Comparison of ENCODE assay signal across 13 cellular contexts in genomic region chr7:50312589-50313162, GRCh38. TPM values are rescaled to one million over a fixed set of nuclear protein-coding genes. Genes with fewer than 3 reads are reported as not detected.
DNase-seq lines count a peak whose midpoint lies in the region; ATAC-seq, FAIRE-seq and TF ChIP-seq lines count a peak whose summit lies in the region.
"Had no signal": no experiment of that assay in that cellular context is flagged by ENCODE, and none has a peak within 500 bp of the region (broad histone marks: within the 10 kb centered on the region; RNA-seq: fewer than 3 reads in every experiment).

No MANE protein-coding gene starts in this region.

- H3K9me3 ChIP-seq in DOHH2 (ENCODE audit: control insufficient read depth, insufficient read depth, low read length) (no peaks in the 10 kb centered on the region), MM.1S (replicated peaks; ENCODE audit: insufficient read depth, low read length) (no peaks in the 10 kb centered on the region), esophagus muscularis mucosa (no peaks in the 10 kb centered on the region), pancreas (no peaks in the 10 kb centered on the region)
- H3K9me3 ChIP-seq: uterus had no signal

- peak; percentile 52 for DNase-seq in MM.1S
- DNase-seq in activated B cell treated with CpG ODN at 0.5 μM for 24 hours: no peak
- no peak for DNase-seq in natural killer cell
- DNase-seq in esophagus muscularis mucosa (ENCODE audit: extremely low spot score): no peak
- DNase-seq in pancreas: no peak
- no peak for DNase-seq in NCI-H524 treated with DMSO at 0.1 percent for 48 hours (lab: John Stamatoyannopoulos, UW)
- DNase-seq in DMS 273 treated with DMSO at 0.1 percent for 48 hours (lab: John Stamatoyannopoulos, UW): no peak
- DNase-seq: mesendoderm, NCI-H2029, uterus had no signal

- H3K4me1 Mint-ChIP-seq in activated B cell treated with CpG ODN at 0.5 μM for 24 hours: peaks cover 98% of the 10 kb centered on the region
- H3K4me1 Mint-ChIP-seq in natural killer cell: peaks cover 96 to 99% of the 10 kb centered on the region in 2 donors

- peak overlapping the region; percentile 96 for H3K27ac Mint-ChIP-seq in activated B cell treated with CpG ODN at 0.5 μM for 24 hours
- H3K27ac Mint-ChIP-seq in natural killer cell: peak overlapping the region in 1 of 2 donors; percentile 98

- H3K79me2 ChIP-seq in DOHH2 (ENCODE audit: control insufficient read depth, low read length): peaks cover 100% of the 10 kb centered on the region
- H3K79me2 ChIP-seq in MM.1S (ENCODE audit: low read length): peaks cover 100% of the 10 kb centered on the region
- H3K79me2 ChIP-seq: hepatocyte had no signal

- H3K36me3 ChIP-seq in DOHH2 (ENCODE audit: control insufficient read depth, low read length): peaks cover 95% of the 10 kb centered on the region
- no peaks in the 10 kb centered on the region for H3K36me3 ChIP-seq in MM.1S (replicated peaks; ENCODE audit: insufficient read depth, low read length)
- H3K36me3 ChIP-seq in esophagus muscularis mucosa: no peaks in the 10 kb centered on the region
- H3K36me3 ChIP-seq in pancreas: no peaks in the 10 kb centered on the region
- H3K36me3 ChIP-seq: uterus had no signal

- H3K4me3 ChIP-seq in DOHH2 (ENCODE audit: low read length): peak overlapping the region; percentile 91
- peak overlapping the region; percentile 88 for H3K4me3 ChIP-seq in MM.1S (ENCODE audit: low read length)
- H3K4me3 ChIP-seq in esophagus muscularis mucosa: no peak overlapping the region
- no peak overlapping the region for H3K4me3 ChIP-seq in pancreas
- H3K4me3 ChIP-seq: hepatocyte, uterus had no signal

- peaks cover 78% of the 10 kb centered on the region for H3K4me1 ChIP-seq in DOHH2 (ENCODE audit: control insufficient read depth, low read length)
- peaks cover 39% of the 10 kb centered on the region for H3K4me1 ChIP-seq in MM.1S (ENCODE audit: low read length)
- H3K4me1 ChIP-seq in esophagus muscularis mucosa: no peaks in the 10 kb centered on the region
- no peaks in the 10 kb centered on the region for H3K4me1 ChIP-seq in pancreas
- H3K4me1 ChIP-seq: uterus had no signal

- peak overlapping the region; percentile 93 for H3K9ac ChIP-seq in MM.1S (ENCODE audit: low read length)

- intact Hi-C loops in activated B cell treated with CpG ODN at 0.5 μM for 24 hours (cut with micrococcal nuclease): loop anchor here (1.0 kb wide), 1 partner anchor 10 kb away; no protein-coding TSS in a partner anchor
- intact Hi-C loops in natural killer cell (cut with micrococcal nuclease): no loop called here
- intact Hi-C loops in esophagus muscularis mucosa (cut with DNase I): no loop called here
- intact Hi-C loops in pancreas (cut with DNase I): no loop called here

- H4K20me1 ChIP-seq in DOHH2 (ENCODE audit: control insufficient read depth, insufficient read depth, low read depth, low read length) (peaks cover 48% of the 10 kb centered on the region), MM.1S (ENCODE audit: insufficient read depth, low read length) (no peaks in the 10 kb centered on the region)

- H3F3A ChIP-seq in DOHH2 (ENCODE audit: control insufficient read depth, insufficient read depth): peaks cover 42% of the 10 kb centered on the region
- peaks cover 64% of the 10 kb centered on the region for H3F3A ChIP-seq in MM.1S (ENCODE audit: insufficient read depth, low read length)

- no peak for TF ChIP-seq EP300 in esophagus muscularis mucosa (IDR thresholded peaks at IDR 0.05)

- H3K9me2 ChIP-seq in DOHH2 (replicated peaks; ENCODE audit: control insufficient read depth, low read length) (no peaks in the 10 kb centered on the region), MM.1S (replicated peaks; ENCODE audit: insufficient read depth, low read length) (no peaks in the 10 kb centered on the region)

- whole genome bisulfite sequencing in esophagus muscularis mucosa: 63% methylated on average over 4 of the region's 4 CpGs
- 57 to 68% methylated on average over 4 of the region's 4 CpGs for WGBS in pancreas, 2 donors

- H3K36me3 Mint-ChIP-seq in activated B cell treated with CpG ODN at 0.5 μM for 24 hours (ENCODE audit: low read depth) (peaks cover 48% of the 10 kb centered on the region), natural killer cell (no peaks in the 10 kb centered on the region)

- TF ChIP-seq CTCF in DOHH2 (IDR thresholded peaks at IDR 0.05; ENCODE audit: low read depth, low read length, poor library complexity, severe bottlenecking): no peak
- no peak for TF ChIP-seq CTCF in MM.1S (IDR thresholded peaks at IDR 0.05; ENCODE audit: low read length)
- no peak for TF ChIP-seq CTCF in activated B cell treated with CpG ODN at 0.5 μM for 24 hours (IDR thresholded peaks at IDR 0.05)
- TF ChIP-seq CTCF in natural killer cell (IDR thresholded peaks at IDR 0.05): no peak
- no peak for TF ChIP-seq CTCF in esophagus muscularis mucosa (IDR thresholded peaks at IDR 0.05)
- no peak for TF ChIP-seq CTCF in pancreas (IDR thresholded peaks at IDR 0.05)

- H3K9me3 Mint-ChIP-seq in activated B cell treated with CpG ODN at 0.5 μM for 24 hours: no peaks in the 10 kb centered on the region
- H3K9me3 Mint-ChIP-seq in natural killer cell: no peaks in the 10 kb centered on the region

- peak overlapping the region; percentile 80 for H3K4me2 ChIP-seq in DOHH2 (ENCODE audit: low read length)
- peak overlapping the region; percentile 97 for H3K4me2 ChIP-seq in MM.1S (ENCODE audit: low read depth, low read length)
- H3K4me2 ChIP-seq: hepatocyte had no signal

- POLR2A ChIA-PET in activated B cell treated with CpG ODN at 0.5 μM for 24 hours (lab: Charles Lee): interaction anchor here (0.6 to 11.8 kb wide), 10 partner anchors 9 to 167 kb away, joined by 3 to 257 read pairs (median 46); no protein-coding TSS in a partner anchor

- CTCF ChIA-PET in activated B cell treated with CpG ODN at 0.5 μM for 24 hours (lab: Charles Lee): interaction anchor here (0.7 to 2.8 kb wide), 9 partner anchors 8 to 107 kb away, joined by 3 to 11 read pairs (median 6); partner anchors contain the start of gene IKZF1

- H2AFZ ChIP-seq in MM.1S (ENCODE audit: low read length): no peak overlapping the region
- H2AFZ ChIP-seq: hepatocyte had no signal

- H3K27ac ChIP-seq in DOHH2 (ENCODE audit: low read depth, low read length) (peak overlapping the region; percentile 82), MM.1S (ENCODE audit: low read length) (peak overlapping the region; percentile 81), esophagus muscularis mucosa (replicated peaks in 1 of 4) (no peak overlapping the region), pancreas (no peak overlapping the region)
- H3K27ac ChIP-seq: hepatocyte, uterus had no signal

- no peak for TF ChIP-seq POLR2A in esophagus muscularis mucosa (IDR thresholded peaks at IDR 0.05; ENCODE audit: low read depth)

- no peaks in the 10 kb centered on the region for H3K27me3 ChIP-seq in DOHH2 (ENCODE audit: control insufficient read depth, low read length)
- no peaks in the 10 kb centered on the region for H3K27me3 ChIP-seq in MM.1S (replicated peaks; ENCODE audit: insufficient read depth, low read length)
- peaks cover 0 to 16% (median 0%) of the 10 kb centered on the region in 4 donors for H3K27me3 ChIP-seq in esophagus muscularis mucosa
- peaks cover 0 to 7% (median 0%) of the 10 kb centered on the region in 4 donors for H3K27me3 ChIP-seq in pancreas
- H3K27me3 ChIP-seq: uterus had no signal

- ATAC-seq in activated B cell treated with CpG ODN at 0.5 μM for 24 hours (ENCODE audit: low read depth): no peak
- ATAC-seq in natural killer cell: no peak
- ATAC-seq in pancreas: no peak

- no peaks in the 10 kb centered on the region for H3K27me3 Mint-ChIP-seq in activated B cell treated with CpG ODN at 0.5 μM for 24 hours
- no peaks in the 10 kb centered on the region for H3K27me3 Mint-ChIP-seq in natural killer cell (ENCODE audit: low read depth in 2 of 2)

- FAIRE-seq in pancreas (lab: Jason Lieb, UNC): no peak
- FAIRE-seq: RCC 7860 had no signal

- H3K4me3 Mint-ChIP-seq in activated B cell treated with CpG ODN at 0.5 μM for 24 hours (peak overlapping the region; percentile 100), natural killer cell (peak overlapping the region; percentile 99)

RNA-seq across cellular contexts. Expression of gene IKZF1, which starts 8.2 kb away (rescaled TPM):
- total RNA-seq in activated B cell treated with CpG ODN at 0.5 μM for 24 hours (301 and 325 TPM in 2 replicates), natural killer cell (100 to 1,000 TPM; 294 to 391 (median 350) TPM), esophagus muscularis mucosa (10 to 100 TPM in 1 of 4 donors, 1 to 10 TPM in 3; 3.6 to 17.7 (median 9.2) TPM), pancreas (1 to 10 TPM in 5 of 6 donors, under 1 TPM in 1; 0.93 to 8.1 (median 2.6) TPM)
- under 1 TPM; 0.70 to 0.87 TPM for polyA plus RNA-seq in pancreas

Comparison
In these comparisons a context has a peak if more than half of its experiments do, and no peak if none do; other contexts are left out.
1. H3K27ac ChIP-seq: peak in DOHH2 (single experiment) and MM.1S (single experiment); none in esophagus muscularis mucosa (0 of 4) and pancreas (0 of 4).
2. H3K4me3 ChIP-seq: peak in DOHH2 (single experiment) and MM.1S (single experiment); none in esophagus muscularis mucosa (0 of 4) and pancreas (0 of 4).
3. RNA of gene IKZF1, which starts 8.2 kb away (total RNA-seq): 294 to 391 TPM in natural killer cell and 301 to 325 TPM in activated B cell treated with CpG ODN at 0.5 μM for 24 hours; 3.6 to 17.7 TPM in esophagus muscularis mucosa and 0.93 to 8.1 TPM in pancreas; every median in the first group is over 10 times any median in the second.